In the genomic region with DNA sequence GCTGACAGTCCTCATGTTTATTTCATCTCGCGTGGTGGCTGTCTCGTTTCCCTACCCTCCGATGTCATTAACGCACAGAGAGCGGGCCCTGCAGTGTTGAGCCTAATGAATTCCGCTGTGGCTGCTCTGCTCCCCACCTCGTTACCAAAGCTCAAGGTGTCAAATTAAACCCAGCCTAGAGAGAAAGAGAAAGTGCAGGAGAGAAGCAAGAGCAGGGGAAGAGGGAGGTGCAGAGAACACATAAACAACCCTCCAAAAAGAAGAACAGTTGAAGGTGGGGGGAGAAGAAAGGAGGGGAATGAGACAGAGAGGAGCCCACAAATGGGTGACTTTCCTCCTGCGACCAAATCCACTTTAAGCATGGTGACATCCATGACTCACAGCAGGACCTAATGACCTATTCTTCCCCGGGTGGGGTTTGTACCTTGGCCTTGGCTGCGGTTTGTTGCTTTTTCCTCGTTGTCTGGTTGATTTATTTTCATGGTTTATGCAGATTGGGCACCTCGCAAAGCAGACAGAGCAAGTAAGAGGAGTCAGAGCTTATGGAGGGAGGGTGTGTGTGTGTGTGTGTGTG, we compare ENCODE assay signal across 11 cellular contexts.
DNase-seq lines count a peak whose midpoint lies in the region; ATAC-seq and TF ChIP-seq lines count a peak whose summit lies in the region.
"Had no signal": no experiment of that assay in that cellular context is flagged by ENCODE, and none has a peak within 500 bp of the region (broad histone marks: within the 10 kb centered on the region; RNA-seq: fewer than 3 reads in every experiment).

No MANE protein-coding gene starts in this region.

- no peaks in the 10 kb centered on the region for H3K9me3 Mint-ChIP-seq in activated CD4-positive, alpha-beta memory T cell treated with anti-CD3 and anti-CD28 coated beads, Interleukin-2, amount 10 ng/mL, durations not matched to agents 7 days and 5 days
- H3K9me3 Mint-ChIP-seq: T-cell had no signal

- ATAC-seq in esophagus mucosa (peak; percentile 94), GM19455 (IDR thresholded peaks at IDR 0.05; ENCODE audit: unreplicated experiment) (no peak)

- no peak for TF ChIP-seq POLR2A in testis (IDR thresholded peaks at IDR 0.05)

- no peaks in the 10 kb centered on the region for H3K36me3 Mint-ChIP-seq in activated CD4-positive, alpha-beta memory T cell treated with anti-CD3 and anti-CD28 coated beads, Interleukin-2, amount 10 ng/mL, durations not matched to agents 7 days and 5 days (ENCODE audit: low read depth)
- H3K36me3 Mint-ChIP-seq: T-cell had no signal

- TF ChIP-seq CTCF in testis (IDR thresholded peaks at IDR 0.05), result no peak

- intact Hi-C loops in testis (cut with DNase I; ENCODE audit: low total_unique reads), result no loop called here

- H3K4me1 ChIP-seq in neuron (ENCODE audit: insufficient read depth, low read length) (peaks cover 40% of the 10 kb centered on the region), testis (peaks cover 11% of the 10 kb centered on the region)

- H3K9me3 ChIP-seq in neuron (ENCODE audit: low read length) (no peaks in the 10 kb centered on the region), testis (no peaks in the 10 kb centered on the region)

- WGBS in testis, 2 donors, result 53 to 63% methylated on average over 13 of the region's 13 CpGs

- CTCF ChIA-PET in activated CD4-positive, alpha-beta memory T cell treated with anti-CD3 and anti-CD28 coated beads, Interleukin-2, amount 10 ng/mL, durations not matched to agents 7 days and 5 days (lab: Charles Lee), result no interaction called here

- no peaks in the 10 kb centered on the region for H3K27me3 ChIP-seq in neuron (ENCODE audit: insufficient read depth, low read length)
- no peaks in the 10 kb centered on the region for H3K27me3 ChIP-seq in testis

- peak overlapping the region in 1 of 2 donors; percentile 37 for H3K27ac ChIP-seq in testis
- H3K27ac ChIP-seq: KMS-11 had no signal

- H3K27ac Mint-ChIP-seq in activated CD4-positive, alpha-beta memory T cell treated with anti-CD3 and anti-CD28 coated beads, Interleukin-2, amount 10 ng/mL, durations not matched to agents 7 days and 5 days, result no peak overlapping the region

- H3K36me3 ChIP-seq in neuron (ENCODE audit: insufficient read depth, low read length) (no peaks in the 10 kb centered on the region), testis (ENCODE audit: low read depth, missing control alignments) (no peaks in the 10 kb centered on the region)

- no peak overlapping the region for H2AFZ ChIP-seq in neuron (ENCODE audit: low read depth, low read length)

- DNase-seq in Daoy (ENCODE audit: low read depth) (peak; percentile 51), NCI-H69 (lab: John Stamatoyannopoulos, UW) (peak; percentile 33), testis (no peak), cortex of kidney (lab: John Stamatoyannopoulos, UW) (no peak)
- no peak for DNase-seq in activated CD4-positive, alpha-beta memory T cell treated with anti-CD3 and anti-CD28 coated beads, Interleukin-2, amount 10 ng/mL, durations not matched to agents 7 days and 5 days
- DNase-seq: stimulated activated CD4-positive, alpha-beta T cell treated with anti-CD3 and anti-CD28 coated beads, Interleukin-4, amount 100 ng/mL, for 24 hours had no signal

- no peaks in the 10 kb centered on the region for H3K27me3 Mint-ChIP-seq in activated CD4-positive, alpha-beta memory T cell treated with anti-CD3 and anti-CD28 coated beads, Interleukin-2, amount 10 ng/mL, durations not matched to agents 7 days and 5 days

- H3K4me1 Mint-ChIP-seq in activated CD4-positive, alpha-beta memory T cell treated with anti-CD3 and anti-CD28 coated beads, Interleukin-2, amount 10 ng/mL, durations not matched to agents 7 days and 5 days, result peaks cover 1% of the 10 kb centered on the region

- H3K4me3 ChIP-seq in neuron (ENCODE audit: low read length) (peak overlapping the region; percentile 7), testis (no peak overlapping the region)

- H3K4me3 Mint-ChIP-seq in activated CD4-positive, alpha-beta memory T cell treated with anti-CD3 and anti-CD28 coated beads, Interleukin-2, amount 10 ng/mL, durations not matched to agents 7 days and 5 days, result no peak overlapping the region
- H3K4me3 Mint-ChIP-seq: T-cell had no signal

- POLR2A ChIA-PET in activated CD4-positive, alpha-beta memory T cell treated with anti-CD3 and anti-CD28 coated beads, Interleukin-2, amount 10 ng/mL, durations not matched to agents 7 days and 5 days (lab: Charles Lee), result interaction anchor here (0.5 kb wide), 1 partner anchor 253 kb away, joined by 3 read pairs; no protein-coding TSS in a partner anchor

Comparison
In these comparisons a context has a peak if more than half of its experiments do, and no peak if none do; other contexts are left out.
1. DNase-seq: peak in Daoy (single experiment) and NCI-H69 (single experiment); none in testis (single experiment), activated CD4-positive, alpha-beta memory T cell treated with anti-CD3 and anti-CD28 coated beads, Interleukin-2, amount 10 ng/mL, durations not matched to agents 7 days and 5 days (single experiment) and cortex of kidney (single experiment).